Comparison of ENCODE assay signal across 19 cellular contexts in genomic region chr9:546235-546634, GRCh38. TPM values are rescaled to one million over a fixed set of nuclear protein-coding genes. Genes with fewer than 3 reads are reported as not detected.
DNase-seq lines count a peak whose midpoint lies in the region; ATAC-seq, FAIRE-seq and TF ChIP-seq lines count a peak whose summit lies in the region.
"Had no signal": no experiment of that assay in that cellular context is flagged by ENCODE, and none has a peak within 500 bp of the region (broad histone marks: within the 10 kb centered on the region; RNA-seq: fewer than 3 reads in every experiment).

No MANE protein-coding gene starts in this region.

- TF ChIP-seq EP300 in A549 (IDR thresholded peaks at IDR 0.05): no peak

- H3K4me2 ChIP-seq in A549: no peak overlapping the region
- no peak overlapping the region for H3K4me2 ChIP-seq in astrocyte (ENCODE audit: low read length)

- H3K36me3 ChIP-seq in astrocyte (ENCODE audit: insufficient read depth, low read length): no peaks in the 10 kb centered on the region
- peaks cover 0 to 5% (median 0%) of the 10 kb centered on the region in 9 donors for H3K36me3 ChIP-seq in heart right ventricle
- no peaks in the 10 kb centered on the region for H3K36me3 ChIP-seq in pancreas

- DNase-seq in A549 (ENCODE audit: low read depth in 1 of 2, low spot score in 1 of 2) (no peak), astrocyte (ENCODE audit: low read depth) (no peak), heart right ventricle (no peak), pancreas (no peak), COLO829 (ENCODE audit: low spot score) (no peak)
- no peak for DNase-seq in stimulated activated CD4-positive, alpha-beta T cell treated with anti-CD3 and anti-CD28 coated beads, Interleukin-4, amount 100 ng/mL, for 24 hours
- DNase-seq in stimulated activated CD4-positive, alpha-beta T cell treated with anti-CD3 and anti-CD28 coated beads, Interleukin-2, amount 100 ng/mL, for 24 hours: no peak
- DNase-seq: activated naive CD4-positive, alpha-beta T cell treated with anti-CD3 and anti-CD28 coated beads, Interleukin-2, amount 50 U/mL, for 16 hours; activated T-cell treated with anti-CD3 and anti-CD28 coated beads, Interleukin-2, amount 50 U/mL, for 1 hour; DMS79; IMR-90; NCI-H2081; stimulated activated CD4-positive, alpha-beta T cell treated with anti-CD3 and anti-CD28 coated beads, Interleukin-4, amount 100 ng/mL, for 4 hours; SW 1271 had no signal

- no peak for FAIRE-seq in A549 (lab: Jason Lieb, UNC)
- FAIRE-seq in astrocyte (lab: Jason Lieb, UNC): no peak
- no peak for FAIRE-seq in pancreas (lab: Jason Lieb, UNC)
- FAIRE-seq: frontal cortex, RCC 7860 had no signal

- H3K4me1 ChIP-seq in A549 (peaks cover 10% of the 10 kb centered on the region; the same call in 2 of the 3 replicates), astrocyte (ENCODE audit: insufficient read depth, low read length) (no peaks in the 10 kb centered on the region), heart right ventricle (peaks cover 0 to 64% (median 41%) of the 10 kb centered on the region in 9 donors), pancreas (peaks cover 0 to 12% (median 11%) of the 10 kb centered on the region in 3 donors)

- H3K27me3 ChIP-seq in astrocyte (ENCODE audit: insufficient read depth, low read length) (peaks cover 3% of the 10 kb centered on the region), heart right ventricle (no peaks in the 10 kb centered on the region), pancreas (no peaks in the 10 kb centered on the region)

- no peak overlapping the region for H3K4me3 ChIP-seq in A549
- H3K4me3 ChIP-seq in astrocyte (ENCODE audit: insufficient read depth, low read depth, low read length): no peak overlapping the region
- H3K4me3 ChIP-seq in heart right ventricle: no peak overlapping the region
- no peak overlapping the region for H3K4me3 ChIP-seq in pancreas

- no peak for TF ChIP-seq POLR2A in A549 (IDR thresholded peaks at IDR 0.05; ENCODE audit: low read length)

- H3K4me3 Mint-ChIP-seq in astrocyte (ENCODE audit: unreplicated experiment): peak overlapping the region; percentile 46
- H3K4me3 Mint-ChIP-seq: CD14-positive monocyte had no signal

- no peak overlapping the region for H3K27ac Mint-ChIP-seq in astrocyte (ENCODE audit: unreplicated experiment)
- H3K27ac Mint-ChIP-seq: CD14-positive monocyte, memory B cell had no signal

- 70% methylated on average over 3 of the region's 3 CpGs for WGBS in A549 (ENCODE audit: missing lambda C conversion rate)
- 35 to 37% methylated on average over 3 of the region's 3 CpGs for WGBS in heart right ventricle, 2 donors
- WGBS in pancreas, 2 donors: 61 to 64% methylated on average over 3 of the region's 3 CpGs

- no peak overlapping the region for H2AFZ ChIP-seq in astrocyte (ENCODE audit: low read depth, low read length)

- TF ChIP-seq CTCF in A549 (IDR thresholded peaks at IDR 0.05) (no peak), astrocyte (IDR thresholded peaks at IDR 0.05; ENCODE audit: insufficient read depth, low read depth, low read length) (no peak), heart right ventricle (IDR thresholded peaks at IDR 0.05) (no peak), pancreas (IDR thresholded peaks at IDR 0.05) (no peak)

- POLR2A ChIA-PET in A549 (lab: Yijun Ruan, JAX): no interaction called here

- H3K4me1 Mint-ChIP-seq in astrocyte (ENCODE audit: low read depth, unreplicated experiment): peaks cover 16% of the 10 kb centered on the region
- H3K4me1 Mint-ChIP-seq: CD14-positive monocyte had no signal

- CTCF ChIA-PET in A549 (lab: Yijun Ruan, JAX): interaction anchor here (1.0 to 1.3 kb wide), 2 partner anchors 9 to 38 kb away, joined by 3 read pairs; no protein-coding TSS in a partner anchor

- H3K9me3 Mint-ChIP-seq in astrocyte (ENCODE audit: unreplicated experiment): no peaks in the 10 kb centered on the region
- H3K9me3 Mint-ChIP-seq: memory B cell had no signal

- H3K27ac ChIP-seq in A549 (no peak overlapping the region), astrocyte (ENCODE audit: low read depth, low read length) (no peak overlapping the region), heart right ventricle (peak overlapping the region; percentile 8 to 80 (median 70)), pancreas (no peak overlapping the region)

- no peak overlapping the region for H3K9ac ChIP-seq in astrocyte (ENCODE audit: low read length)

- H3K9me3 ChIP-seq in A549 (no peaks in the 10 kb centered on the region), astrocyte (ENCODE audit: insufficient read depth, low read depth, low read length) (no peaks in the 10 kb centered on the region), heart right ventricle (no peaks in the 10 kb centered on the region), pancreas (no peaks in the 10 kb centered on the region)

- H3K79me2 ChIP-seq in astrocyte (ENCODE audit: insufficient read depth, low read length): no peaks in the 10 kb centered on the region

- intact Hi-C loops in heart right ventricle (cut with DNase I) (loop anchor here in 3 of 10 donors (2.0 to 10.0 kb wide), 4 partner anchors 25 to 141 kb away; no protein-coding TSS in a partner anchor), pancreas (cut with DNase I) (loop anchor here in 1 of 3 donors (10.0 kb wide), 1 partner anchor 151 kb away; no protein-coding TSS in a partner anchor)

- peak; percentile 63 to 69; a peak in 5 of 6 replicates for ATAC-seq in A549
- ATAC-seq in heart right ventricle: peak in 7 of 8 donors; percentile 21 to 62 (median 49)
- ATAC-seq in pancreas: peak in 3 of 4 donors; percentile 25 to 33 (median 28)
- ATAC-seq in HG03342 (IDR thresholded peaks at IDR 0.05; ENCODE audit: unreplicated experiment): no peak

- H3K27me3 Mint-ChIP-seq in astrocyte (ENCODE audit: low read depth, unreplicated experiment): no peaks in the 10 kb centered on the region

- H4K20me1 ChIP-seq in astrocyte (ENCODE audit: insufficient read depth, low read length): no peaks in the 10 kb centered on the region

- no peaks in the 10 kb centered on the region for H3K36me3 Mint-ChIP-seq in astrocyte (ENCODE audit: low read depth, unreplicated experiment)
- H3K36me3 Mint-ChIP-seq: CD14-positive monocyte had no signal

- no peak for TF ChIP-seq RAD21 in A549 (conservative IDR thresholded peaks at IDR 0.05 in 1 of 2, IDR thresholded peaks at IDR 0.05 in 1 of 2)

TF ChIP-seq in A549, 52 proteins besides CTCF, POLR2A, EP300 and RAD21:
- TF ChIP-seq FOSL2 (IDR thresholded peaks at IDR 0.05) (no peak), FOSL2 (CRISPR knock-in tag; IDR thresholded peaks at IDR 0.05) (no peak), ZFP36 (IDR thresholded peaks at IDR 0.05; ENCODE audit: borderline replicate concordance, partially characterized antibody) (no peak), BHLHE40 (IDR thresholded peaks at IDR 0.05; ENCODE audit: low read depth, low read length) (no peak), CEBPB (IDR thresholded peaks at IDR 0.05) (no peak), TFCP2L1 (CRISPR knock-in tag; IDR thresholded peaks at IDR 0.05) (no peak), MYC (IDR thresholded peaks at IDR 0.05; ENCODE audit: borderline replicate concordance, low read length) (no peak)
- TF ChIP-seq, protein P1, sequence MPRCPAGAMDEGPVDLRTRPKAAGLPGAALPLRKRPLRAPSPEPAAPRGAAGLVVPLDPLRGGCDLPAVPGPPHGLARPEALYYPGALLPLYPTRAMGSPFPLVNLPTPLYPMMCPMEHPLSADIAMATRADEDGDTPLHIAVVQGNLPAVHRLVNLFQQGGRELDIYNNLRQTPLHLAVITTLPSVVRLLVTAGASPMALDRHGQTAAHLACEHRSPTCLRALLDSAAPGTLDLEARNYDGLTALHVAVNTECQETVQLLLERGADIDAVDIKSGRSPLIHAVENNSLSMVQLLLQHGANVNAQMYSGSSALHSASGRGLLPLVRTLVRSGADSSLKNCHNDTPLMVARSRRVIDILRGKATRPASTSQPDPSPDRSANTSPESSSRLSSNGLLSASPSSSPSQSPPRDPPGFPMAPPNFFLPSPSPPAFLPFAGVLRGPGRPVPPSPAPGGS (IDR thresholded peaks at IDR 0.05): no peak
TF ChIP-seq in A549: peak in this region for 0.

RNA-seq across cellular contexts. Expression of gene KANK1, which starts 41.7 kb away (rescaled TPM):
- 21.2 and 24.2 TPM in 2 replicates for polyA plus RNA-seq in A549 (2011; rRNA removed)
- polyA plus RNA-seq in A549 (2012; cell fraction: cytosol; rRNA removed): 11.9 and 12.5 TPM in 2 replicates
- polyA plus RNA-seq in A549 (2012; cell fraction: nucleus; rRNA removed): 27.3 and 29.7 TPM in 2 replicates
- polyA plus RNA-seq in A549 (2017; fragmentation: RNase III; extraction: RNeasy Plus Mini Kit Qiagen cat#74134 plus additional on column Dnase treatment): 12.0 to 14.9 TPM (median 14.7 TPM) in 3 replicates
- 38.2 and 52.2 TPM in 2 replicates for polyA minus RNA-seq in A549 (2011; rRNA and poly(A)+ RNA removed)
- 22.7 and 23.4 TPM in 2 replicates for total RNA-seq in astrocyte
- total RNA-seq in heart right ventricle: 100 to 1,000 TPM in 8 of 10 donors, 10 to 100 TPM in 2; 89.0 to 136 (median 124) TPM
- polyA plus RNA-seq in heart right ventricle: 100 to 1,000 TPM in 1 of 2 donors, 10 to 100 TPM in 1; 42.4 to 116 TPM
- total RNA-seq in pancreas: 10 to 100 TPM; 19.2 to 28.2 (median 23.6) TPM
- 10 to 100 TPM; 22.1 to 23.6 TPM for polyA plus RNA-seq in pancreas

Comparison
In these comparisons a context has a peak if more than half of its experiments do, and no peak if none do; other contexts are left out.
1. H3K27ac ChIP-seq: peak in heart right ventricle (10 of 10); none in A549 (0 of 2), astrocyte (single experiment) and pancreas (0 of 4).